Comparison of ENCODE assay signal across 38 cellular contexts in genomic region chr16:49651226-49651625, GRCh38.
"Had no signal": no experiment of that assay in that cellular context is flagged by ENCODE, and none has a peak within 500 bp of the region (broad histone marks: within the 10 kb centered on the region; RNA-seq: fewer than 3 reads in every experiment).

No MANE protein-coding gene starts in this region.

- H3K4me1 Mint-ChIP-seq: activated B cell treated with CpG ODN at 0.5 μM for 24 hours; activated CD4-positive, alpha-beta T cell treated with anti-CD3 and anti-CD28 coated beads for 36 hours; activated CD4-positive, alpha-beta T cell treated with anti-CD3 and anti-CD28 coated beads, Interleukin-2, amount 10 ng/mL, durations not matched to agents 24 days and 14 days; activated CD8-positive, alpha-beta memory T cell treated with anti-CD3 and anti-CD28 coated beads, Interleukin-2, amount 10 ng/mL, durations not matched to agents 7 days and 5 days; activated naive CD4-positive, alpha-beta T cell treated with anti-CD3 and anti-CD28 coated beads, Interleukin-2, amount 50 U/mL, for 24 hours; activated naive CD8-positive, alpha-beta T cell treated with anti-CD3 and anti-CD28 coated beads for 36 hours; activated naive CD8-positive, alpha-beta T cell treated with anti-CD3 and anti-CD28 coated beads, Interleukin-2, amount 50 U/mL, for 24 hours; T-helper 17 cell had no signal

- H3K27ac ChIP-seq: dorsolateral prefrontal cortex, foreskin keratinocyte, WERI-Rb-1 had no signal

- H3K36me3 ChIP-seq: adrenal gland, breast epithelium, cardiac muscle cell, esophagus muscularis mucosa, gastrocnemius medialis, WERI-Rb-1 had no signal

- DNase-seq: activated B cell treated with CpG ODN at 0.5 μM for 24 hours; activated CD4-positive, alpha-beta memory T cell treated with anti-CD3 and anti-CD28 coated beads for 36 hours; activated CD4-positive, alpha-beta T cell treated with anti-CD3 and anti-CD28 coated beads for 36 hours; activated CD4-positive, alpha-beta T cell treated with anti-CD3 and anti-CD28 coated beads, Interleukin-2, amount 10 ng/mL, durations not matched to agents 24 days and 14 days; activated CD8-positive, alpha-beta memory T cell treated with anti-CD3 and anti-CD28 coated beads, Interleukin-2, amount 10 ng/mL, durations not matched to agents 7 days and 5 days; activated CD8-positive, alpha-beta memory T cell treated with anti-CD3 and anti-CD28 coated beads, Interleukin-2, amount 50 U/mL, for 4 hours; activated CD8-positive, alpha-beta T cell treated with anti-CD3 and anti-CD28 coated beads, Interleukin-2, amount 10 ng/mL, durations not matched to agents 7 days and 5 days; activated effector memory CD4-positive, alpha-beta T cell treated with anti-CD3 and anti-CD28 coated beads, Interleukin-2, amount 50 U/mL, for 16 hours; activated naive CD4-positive, alpha-beta T cell treated with anti-CD3 and anti-CD28 coated beads for 36 hours; activated naive CD8-positive, alpha-beta T cell treated with anti-CD3 and anti-CD28 coated beads for 36 hours; activated naive CD8-positive, alpha-beta T cell treated with anti-CD3 and anti-CD28 coated beads, Interleukin-2, amount 50 U/mL, for 24 hours; activated T-cell treated with anti-CD3 and anti-CD28 coated beads, Interleukin-2, amount 50 U/mL, for 1 hour; activated T-cell treated with anti-CD3 and anti-CD28 coated beads, Interleukin-2, amount 50 U/mL, for 48 hours; amygdala; central memory CD4-positive, alpha-beta T cell; cerebellar nuclear complex; dorsolateral prefrontal cortex; effector memory CD4-positive, alpha-beta T cell; erythroblast; foreskin keratinocyte; gastrocnemius medialis; glutamatergic neuron; T-helper 1 cell; T-helper 17 cell; T1000; WERI-Rb-1 had no signal

- H3K27me3 ChIP-seq: adrenal gland, breast epithelium, cardiac muscle cell, esophagus muscularis mucosa, foreskin keratinocyte, gastrocnemius medialis had no signal

- H3K4me3 Mint-ChIP-seq: activated B cell treated with CpG ODN at 0.5 μM for 24 hours; activated CD4-positive, alpha-beta memory T cell treated with anti-CD3 and anti-CD28 coated beads for 36 hours; activated CD4-positive, alpha-beta T cell treated with anti-CD3 and anti-CD28 coated beads for 36 hours; activated CD4-positive, alpha-beta T cell treated with anti-CD3 and anti-CD28 coated beads, Interleukin-2, amount 10 ng/mL, durations not matched to agents 24 days and 14 days; activated CD8-positive, alpha-beta memory T cell treated with anti-CD3 and anti-CD28 coated beads, Interleukin-2, amount 10 ng/mL, durations not matched to agents 7 days and 5 days; activated CD8-positive, alpha-beta T cell treated with anti-CD3 and anti-CD28 coated beads, Interleukin-2, amount 10 ng/mL, durations not matched to agents 7 days and 5 days; activated naive CD4-positive, alpha-beta T cell treated with anti-CD3 and anti-CD28 coated beads for 36 hours; activated naive CD4-positive, alpha-beta T cell treated with anti-CD3 and anti-CD28 coated beads, Interleukin-2, amount 50 U/mL, for 24 hours; activated naive CD8-positive, alpha-beta T cell treated with anti-CD3 and anti-CD28 coated beads for 36 hours; activated naive CD8-positive, alpha-beta T cell treated with anti-CD3 and anti-CD28 coated beads, Interleukin-2, amount 50 U/mL, for 24 hours; activated T-helper 1 cell treated with anti-CD3 and anti-CD28 coated beads, Interleukin-12 subunit alpha, Interleukin-12 subunit beta, Interleukin-2, Interleukin-4 antibody, amounts not matched to agents 30 ng/mL and 10 ng/mL and 1 ng/mL, durations not matched to agents 14 hours and 24 hours and 36 hours; brain; dendritic cell treated with granulocyte-macrophage colony-stimulating factor and Interleukin-4, amounts not matched to agents 40 ng/mL and 50 ng/mL, for 4 days; T-helper 17 cell; T-helper 2 cell treated with Interferon-gamma antibody and Interleukin-4, amounts not matched to agents 5 μg/mL and 100 μg/mL, for 36 hours had no signal

- H3K27ac Mint-ChIP-seq: activated B cell treated with CpG ODN at 0.5 μM for 24 hours; activated CD4-positive, alpha-beta memory T cell treated with anti-CD3 and anti-CD28 coated beads for 36 hours; activated CD4-positive, alpha-beta T cell treated with anti-CD3 and anti-CD28 coated beads for 36 hours; activated CD4-positive, alpha-beta T cell treated with anti-CD3 and anti-CD28 coated beads, Interleukin-2, amount 10 ng/mL, durations not matched to agents 24 days and 14 days; activated CD8-positive, alpha-beta memory T cell treated with anti-CD3 and anti-CD28 coated beads, Interleukin-2, amount 10 ng/mL, durations not matched to agents 7 days and 5 days; activated CD8-positive, alpha-beta T cell treated with anti-CD3 and anti-CD28 coated beads, Interleukin-2, amount 10 ng/mL, durations not matched to agents 7 days and 5 days; activated naive CD4-positive, alpha-beta T cell treated with anti-CD3 and anti-CD28 coated beads for 36 hours; activated naive CD4-positive, alpha-beta T cell treated with anti-CD3 and anti-CD28 coated beads, Interleukin-2, amount 50 U/mL, for 24 hours; activated naive CD8-positive, alpha-beta T cell treated with anti-CD3 and anti-CD28 coated beads for 36 hours; activated naive CD8-positive, alpha-beta T cell treated with anti-CD3 and anti-CD28 coated beads, Interleukin-2, amount 50 U/mL, for 24 hours; activated T-helper 1 cell treated with anti-CD3 and anti-CD28 coated beads, Interleukin-12 subunit alpha, Interleukin-12 subunit beta, Interleukin-2, Interleukin-4 antibody, amounts not matched to agents 30 ng/mL and 10 ng/mL and 1 ng/mL, durations not matched to agents 14 hours and 24 hours and 36 hours; activated T-helper 2 cell treated with anti-CD3 and anti-CD28 coated beads, Interferon-gamma antibody, Interleukin-2, Interleukin-4, amounts not matched to agents 10 μg/mL and 5 μg/mL and 100 μg/mL, durations not matched to agents 14 hours and 24 hours and 36 hours; dendritic cell treated with granulocyte-macrophage colony-stimulating factor and Interleukin-4, amounts not matched to agents 40 ng/mL and 50 ng/mL, for 4 days; T-helper 17 cell; T-helper 2 cell treated with Interferon-gamma antibody and Interleukin-4, amounts not matched to agents 5 μg/mL and 100 μg/mL, for 36 hours had no signal

- H3K27me3 Mint-ChIP-seq: activated CD4-positive, alpha-beta memory T cell treated with anti-CD3 and anti-CD28 coated beads for 36 hours; activated CD4-positive, alpha-beta T cell treated with anti-CD3 and anti-CD28 coated beads, Interleukin-2, amount 10 ng/mL, durations not matched to agents 24 days and 14 days; activated CD8-positive, alpha-beta memory T cell treated with anti-CD3 and anti-CD28 coated beads, Interleukin-2, amount 10 ng/mL, durations not matched to agents 7 days and 5 days; activated naive CD4-positive, alpha-beta T cell treated with anti-CD3 and anti-CD28 coated beads, Interleukin-2, amount 50 U/mL, for 24 hours; brain had no signal

- H3K4me3 ChIP-seq: adrenal gland, cardiac muscle cell, coronary artery, dorsolateral prefrontal cortex, esophagus muscularis mucosa, gastrocnemius medialis had no signal

- ATAC-seq: activated CD4-positive, alpha-beta T cell treated with anti-CD3 and anti-CD28 coated beads for 36 hours; activated CD4-positive, CD25-positive, alpha-beta regulatory T cell treated with anti-CD3 and anti-CD28 coated beads, Interleukin-2, amount 50 U/mL, for 24 hours; activated CD8-positive, alpha-beta memory T cell treated with anti-CD3 and anti-CD28 coated beads, Interleukin-2, amount 10 ng/mL, durations not matched to agents 7 days and 5 days; activated CD8-positive, alpha-beta T cell treated with anti-CD3 and anti-CD28 coated beads, Interleukin-2, amount 10 ng/mL, durations not matched to agents 7 days and 5 days; activated naive CD8-positive, alpha-beta T cell treated with anti-CD3 and anti-CD28 coated beads, Interleukin-2, amount 50 U/mL, for 24 hours; foreskin keratinocyte; gastrocnemius medialis; T-helper 17 cell had no signal

- H3K4me1 ChIP-seq: breast epithelium, foreskin keratinocyte, gastrocnemius medialis had no signal
